In genomic region chr6:5946181-5946580, GRCh38 we compare ENCODE assay signal across 22 cellular contexts.
DNase-seq lines count a peak whose midpoint lies in the region; ATAC-seq and TF ChIP-seq lines count a peak whose summit lies in the region.
"Had no signal": no experiment of that assay in that cellular context is flagged by ENCODE, and none has a peak within 500 bp of the region (broad histone marks: within the 10 kb centered on the region; RNA-seq: fewer than 3 reads in every experiment).

No MANE protein-coding gene starts in this region.

- H3K4me3 ChIP-seq in left ventricle myocardium inferior (no peak overlapping the region), right cardiac atrium (ENCODE audit: low read length) (no peak overlapping the region), right atrium auricular region (no peak overlapping the region), coronary artery (no peak overlapping the region)
- H3K4me3 ChIP-seq: BLaER1 treated with 17β-estradiol and CSF1 and Interleukin-3, amounts not matched to agents 10 nM and 100 nM; GM12878; GM23338 had no signal

- ATAC-seq in Right ventricle myocardium superior (ENCODE audit: poor library complexity): peak; percentile 41
- peak; percentile 62 to 65 for ATAC-seq in right cardiac atrium
- ATAC-seq in HG02642 (IDR thresholded peaks at IDR 0.05; ENCODE audit: poor library complexity, unreplicated experiment): no peak
- ATAC-seq: GM12878, GM23338 had no signal

- no peak overlapping the region for H3K4me3 Mint-ChIP-seq in activated CD4-positive, alpha-beta T cell treated with anti-CD3 and anti-CD28 coated beads, Interleukin-2, amount 10 ng/mL, durations not matched to agents 24 days and 14 days
- H3K4me3 Mint-ChIP-seq: CD14-positive monocyte; CD4-positive, alpha-beta T cell; CD8-positive, alpha-beta memory T cell; GM23338; H9; HFFc6 had no signal

- H3K27ac ChIP-seq in left ventricle myocardium inferior (replicated peaks) (no peak overlapping the region), right cardiac atrium (ENCODE audit: low read length) (no peak overlapping the region), right atrium auricular region (no peak overlapping the region), coronary artery (no peak overlapping the region)
- H3K27ac ChIP-seq: 22Rv1; BLaER1 treated with 17β-estradiol and CSF1 and Interleukin-3, amounts not matched to agents 10 nM and 100 nM had no signal

- H3K27me3 ChIP-seq in left ventricle myocardium inferior (ENCODE audit: low read depth) (peaks cover 4% of the 10 kb centered on the region), right cardiac atrium (ENCODE audit: control insufficient read depth, insufficient read depth) (no peaks in the 10 kb centered on the region), right atrium auricular region (no peaks in the 10 kb centered on the region)
- H3K27me3 ChIP-seq: BE2C; BLaER1 treated with 17β-estradiol and CSF1 and Interleukin-3, amounts not matched to agents 10 nM and 100 nM had no signal

- H3K36me3 Mint-ChIP-seq in activated CD4-positive, alpha-beta T cell treated with anti-CD3 and anti-CD28 coated beads, Interleukin-2, amount 10 ng/mL, durations not matched to agents 24 days and 14 days (ENCODE audit: low read depth): peaks cover 3% of the 10 kb centered on the region
- H3K36me3 Mint-ChIP-seq: CD14-positive monocyte had no signal

- no peak for DNase-seq in Right ventricle myocardium superior
- no peak for DNase-seq in left ventricle myocardium inferior
- no peak for DNase-seq in right cardiac atrium
- no peak for DNase-seq in right atrium auricular region (ENCODE audit: low spot score)
- DNase-seq in medulla oblongata (ENCODE audit: extremely low spot score): peak; percentile 62
- no peak for DNase-seq in coronary artery (ENCODE audit: low spot score)
- no peak for DNase-seq in activated CD4-positive, alpha-beta T cell treated with anti-CD3 and anti-CD28 coated beads, Interleukin-2, amount 10 ng/mL, durations not matched to agents 24 days and 14 days
- DNase-seq: BE2C; CD4-positive, alpha-beta T cell; CD8-positive, alpha-beta memory T cell; DMS 273 treated with DMSO at 0.1 percent for 48 hours; DMS79; EL; GDM1; H9; HFFc6 had no signal

- no peak overlapping the region for H3K27ac Mint-ChIP-seq in activated CD4-positive, alpha-beta T cell treated with anti-CD3 and anti-CD28 coated beads, Interleukin-2, amount 10 ng/mL, durations not matched to agents 24 days and 14 days
- H3K27ac Mint-ChIP-seq: CD14-positive monocyte; CD4-positive, alpha-beta T cell; CD8-positive, alpha-beta memory T cell; GM23338; H9; HFFc6 had no signal

- H3K9me3 Mint-ChIP-seq in activated CD4-positive, alpha-beta T cell treated with anti-CD3 and anti-CD28 coated beads, Interleukin-2, amount 10 ng/mL, durations not matched to agents 24 days and 14 days: peaks cover 6% of the 10 kb centered on the region

- peaks cover 15% of the 10 kb centered on the region for H3K27me3 Mint-ChIP-seq in activated CD4-positive, alpha-beta T cell treated with anti-CD3 and anti-CD28 coated beads, Interleukin-2, amount 10 ng/mL, durations not matched to agents 24 days and 14 days
- H3K27me3 Mint-ChIP-seq: CD4-positive, alpha-beta T cell had no signal

- TF ChIP-seq CTCF in left ventricle myocardium inferior (IDR thresholded peaks at IDR 0.05; ENCODE audit: borderline replicate concordance): no peak
- no peak for TF ChIP-seq CTCF in right atrium auricular region (IDR thresholded peaks at IDR 0.05)
- TF ChIP-seq CTCF in coronary artery (IDR thresholded peaks at IDR 0.05): no peak

- intact Hi-C loops in Right ventricle myocardium superior (cut with DNase I) (no loop called here), left ventricle myocardium inferior (cut with micrococcal nuclease) (no loop called here), right cardiac atrium (cut with DNase I) (no loop called here)
- intact Hi-C loops in activated CD4-positive, alpha-beta T cell treated with anti-CD3 and anti-CD28 coated beads, Interleukin-2, amount 10 ng/mL, durations not matched to agents 24 days and 14 days (cut with micrococcal nuclease): no loop called here

- H3K4me1 ChIP-seq in left ventricle myocardium inferior: peaks cover 3% of the 10 kb centered on the region
- H3K4me1 ChIP-seq in right cardiac atrium (ENCODE audit: control insufficient read depth, insufficient read depth, low read length): no peaks in the 10 kb centered on the region
- no peaks in the 10 kb centered on the region for H3K4me1 ChIP-seq in right atrium auricular region
- H3K4me1 ChIP-seq: BE2C; BLaER1 treated with 17β-estradiol and CSF1 and Interleukin-3, amounts not matched to agents 10 nM and 100 nM had no signal

- H3K4me1 Mint-ChIP-seq in activated CD4-positive, alpha-beta T cell treated with anti-CD3 and anti-CD28 coated beads, Interleukin-2, amount 10 ng/mL, durations not matched to agents 24 days and 14 days: no peaks in the 10 kb centered on the region
- H3K4me1 Mint-ChIP-seq: CD14-positive monocyte; CD8-positive, alpha-beta memory T cell; GM23338; H9 had no signal

- H3K36me3 ChIP-seq in left ventricle myocardium inferior (no peaks in the 10 kb centered on the region), right atrium auricular region (no peaks in the 10 kb centered on the region)
- H3K36me3 ChIP-seq: BE2C; BLaER1 treated with 17β-estradiol and CSF1 and Interleukin-3, amounts not matched to agents 10 nM and 100 nM had no signal

- H3K9me3 ChIP-seq in left ventricle myocardium inferior (replicated peaks) (peaks cover 22% of the 10 kb centered on the region), right cardiac atrium (ENCODE audit: control insufficient read depth, low read length) (no peaks in the 10 kb centered on the region), right atrium auricular region (peaks cover 0 to 15% of the 10 kb centered on the region in 2 donors)
- H3K9me3 ChIP-seq: BE2C had no signal

- 71% methylated on average over 4 of the region's 4 CpGs for WGBS in right cardiac atrium
